20 cellular contexts compared by ENCODE assay signal in genomic region chr2:66875941-66876462, GRCh38.
A peak's percentile ranks its signal among the peaks of the same experiment; 100 is the strongest.
DNase-seq lines count a peak whose midpoint lies in the region; ATAC-seq, FAIRE-seq and TF ChIP-seq lines count a peak whose summit lies in the region.
"Had no signal": no experiment of that assay in that cellular context is flagged by ENCODE, and none has a peak within 500 bp of the region (broad histone marks: within the 10 kb centered on the region; RNA-seq: fewer than 3 reads in every experiment).

No MANE protein-coding gene starts in this region.

- H2BK5ac ChIP-seq in IMR-90 (ENCODE audit: low read depth, low read length, poor library complexity, severe bottlenecking): peak overlapping the region; percentile 74

- in situ Hi-C loops in IMR-90 (cut with MboI; ENCODE audit: low sequenced_read_pairs): no loop called here

- H3K23ac ChIP-seq in IMR-90 (ENCODE audit: low read depth, low read length): peak overlapping the region; percentile 62; the same call in 1 of the 2 replicates

- CTCF ChIA-PET in A549 (lab: Yijun Ruan, JAX): interaction anchor here (1.3 kb wide), 1 partner anchor 446 kb away, joined by 3 read pairs; no protein-coding TSS in a partner anchor
- CTCF ChIA-PET in IMR-90 (lab: Yijun Ruan, JAX): no interaction called here
- CTCF ChIA-PET in Caco-2 (lab: Charles Lee): no interaction called here

- TF ChIP-seq RAD21 in A549 (conservative IDR thresholded peaks at IDR 0.05 in 1 of 2, IDR thresholded peaks at IDR 0.05 in 1 of 2) (no peak), IMR-90 (IDR thresholded peaks at IDR 0.05; ENCODE audit: low read length) (no peak)

- peak overlapping the region; percentile 89; the same call in 1 of the 2 replicates for H3K18ac ChIP-seq in IMR-90 (ENCODE audit: low read depth, low read length)

- no peak overlapping the region for H2AFZ ChIP-seq in IMR-90 (replicated peaks; ENCODE audit: low read length, poor library complexity)
- H2AFZ ChIP-seq in astrocyte (ENCODE audit: low read depth, low read length): no peak overlapping the region

- peak overlapping the region; percentile 69; the same call in 1 of the 2 replicates for H3K4ac ChIP-seq in IMR-90 (ENCODE audit: low read depth, low read length)

- no peak overlapping the region for H3K56ac ChIP-seq in IMR-90 (ENCODE audit: extremely low read depth, insufficient read depth, low read length)

- H3K9me1 ChIP-seq in IMR-90 (ENCODE audit: insufficient read depth, low read length): 0 out of 2 replicates have a peak, but pooled peaks cover 5% of the 10 kb centered on the region

- H3K9me3 ChIP-seq in A549 (no peaks in the 10 kb centered on the region), IMR-90 (ENCODE audit: control insufficient read depth, insufficient read depth, low read length) (no peaks in the 10 kb centered on the region), astrocyte (ENCODE audit: insufficient read depth, low read depth, low read length) (no peaks in the 10 kb centered on the region), Caco-2 (no peaks in the 10 kb centered on the region)
- H3K9me3 ChIP-seq: HAP-1 had no signal

- H3K4me1 ChIP-seq in A549 (no peaks in the 10 kb centered on the region), IMR-90 (ENCODE audit: control insufficient read depth, insufficient read depth, low read length) (peaks cover 16% of the 10 kb centered on the region), astrocyte (ENCODE audit: insufficient read depth, low read length) (peaks cover 13% of the 10 kb centered on the region), rectal smooth muscle tissue (ENCODE audit: control insufficient read depth, insufficient read depth, low read length) (peaks cover 15% of the 10 kb centered on the region), Caco-2 (no peaks in the 10 kb centered on the region)
- H3K4me1 ChIP-seq: HAP-1 had no signal

- H2BK20ac ChIP-seq in IMR-90 (ENCODE audit: low read depth, low read length): peak overlapping the region; percentile 63; the same call in 1 of the 2 replicates

- peak; percentile 32 for FAIRE-seq in A549 (lab: Jason Lieb, UNC)
- FAIRE-seq in astrocyte (lab: Jason Lieb, UNC): peak; percentile 43
- FAIRE-seq: GM12891, GM18507, H54 had no signal

- peak overlapping the region; percentile 87 for H2AK5ac ChIP-seq in IMR-90 (ENCODE audit: low read depth, low read length)

- H2AK9ac ChIP-seq in IMR-90 (replicated peaks; ENCODE audit: low read depth, low read length, poor library complexity): no peak overlapping the region

- H3K4me3 Mint-ChIP-seq in astrocyte (ENCODE audit: unreplicated experiment) (no peak overlapping the region), Caco-2 (ENCODE audit: unreplicated experiment) (no peak overlapping the region)
- H3K4me3 Mint-ChIP-seq: CD4-positive, alpha-beta memory T cell had no signal

- TF ChIP-seq CTCF in A549 (IDR thresholded peaks at IDR 0.05): no peak
- no peak for TF ChIP-seq CTCF in IMR-90 (conservative IDR thresholded peaks at IDR 0.05; ENCODE audit: low read depth, low read length)
- TF ChIP-seq CTCF in astrocyte (IDR thresholded peaks at IDR 0.05; ENCODE audit: insufficient read depth, low read depth, low read length): no peak
- no peak for TF ChIP-seq CTCF in Caco-2 (IDR thresholded peaks at IDR 0.05; ENCODE audit: insufficient read depth in 1 of 2, low read depth in 1 of 2, low read length in 1 of 2, severe bottlenecking in 1 of 2, unreplicated experiment in 1 of 2)

- intact Hi-C loops in IMR-90 (cut with micrococcal nuclease) (no loop called here), Caco-2 (cut with micrococcal nuclease; ENCODE audit: unreplicated experiment) (no loop called here)

- H3K36me3 Mint-ChIP-seq in astrocyte (ENCODE audit: low read depth, unreplicated experiment): no peaks in the 10 kb centered on the region
- no peaks in the 10 kb centered on the region for H3K36me3 Mint-ChIP-seq in Caco-2 (ENCODE audit: insufficient read depth, unreplicated experiment)
- H3K36me3 Mint-ChIP-seq: CD4-positive, alpha-beta memory T cell had no signal

- dilution Hi-C loops in IMR-90 (cut with HindIII; ENCODE audit: low sequenced_read_pairs, unreplicated experiment): no loop called here

- H3K27me3 ChIP-seq in IMR-90 (ENCODE audit: control insufficient read depth, insufficient read depth, low read length) (no peaks in the 10 kb centered on the region), astrocyte (ENCODE audit: insufficient read depth, low read length) (no peaks in the 10 kb centered on the region), rectal smooth muscle tissue (ENCODE audit: control insufficient read depth, insufficient read depth, low read length) (no peaks in the 10 kb centered on the region), Caco-2 (replicated peaks; ENCODE audit: control insufficient read depth, insufficient read depth, low read length) (no peaks in the 10 kb centered on the region)

- peak overlapping the region; percentile 78 for H3K14ac ChIP-seq in IMR-90 (replicated peaks; ENCODE audit: low read depth, low read length)

- no peaks in the 10 kb centered on the region for H4K20me1 ChIP-seq in IMR-90 (ENCODE audit: insufficient read depth, low read length)
- no peaks in the 10 kb centered on the region for H4K20me1 ChIP-seq in astrocyte (ENCODE audit: insufficient read depth, low read length)

- WGBS in A549 (ENCODE audit: missing lambda C conversion rate): 10% methylated on average over 2 of the region's 2 CpGs
- no CpG with 5 or more reads among the region's 2 CpGs for WGBS in IMR-90 (ENCODE audit: extremely low coverage in 2 of 2, insufficient read length in 1 of 2), 2 experiments

- no peak for ATAC-seq in A549
- ATAC-seq in IMR-90 (ENCODE audit: low read depth): no peak

- H3K4me2 ChIP-seq in A549: no peak overlapping the region
- H3K4me2 ChIP-seq in IMR-90 (ENCODE audit: low read depth, low read length): no peak overlapping the region
- no peak overlapping the region for H3K4me2 ChIP-seq in astrocyte (ENCODE audit: low read length)

- H2BK120ac ChIP-seq in IMR-90 (ENCODE audit: low read depth, low read length): peak overlapping the region; percentile 88; the same call in 1 of the 2 replicates

- no peaks in the 10 kb centered on the region for H3K79me2 ChIP-seq in astrocyte (ENCODE audit: insufficient read depth, low read length)

- peaks cover 0 to 4% of the 10 kb centered on the region in 2 experiments; a peak in 2 of 4 replicates for H3K79me1 ChIP-seq in IMR-90 (ENCODE audit: low read depth in 1 of 2, low read length in 2 of 2)

- H3K27me3 Mint-ChIP-seq in astrocyte (ENCODE audit: low read depth, unreplicated experiment) (no peaks in the 10 kb centered on the region), Caco-2 (ENCODE audit: insufficient read depth, unreplicated experiment) (peaks cover 2% of the 10 kb centered on the region)
- H3K27me3 Mint-ChIP-seq: CD4-positive, alpha-beta memory T cell had no signal

- peak overlapping the region in 1 of 2 experiments; percentile 72; a peak in 3 of 4 replicates for H4K8ac ChIP-seq in IMR-90 (ENCODE audit: low read depth in 2 of 2, low read length in 2 of 2)

- no peak for TF ChIP-seq EP300 in A549 (IDR thresholded peaks at IDR 0.05)

- H3K36me3 ChIP-seq in IMR-90 (ENCODE audit: control insufficient read depth, insufficient read depth, low read length) (no peaks in the 10 kb centered on the region), astrocyte (ENCODE audit: insufficient read depth, low read length) (no peaks in the 10 kb centered on the region), rectal smooth muscle tissue (ENCODE audit: control insufficient read depth, insufficient read depth, low read length) (no peaks in the 10 kb centered on the region), Caco-2 (ENCODE audit: control insufficient read depth, insufficient read depth, low read length) (no peaks in the 10 kb centered on the region)
- H3K36me3 ChIP-seq: HAP-1 had no signal

- H3K27ac ChIP-seq in A549: no peak overlapping the region
- no peak overlapping the region; the same call in 1 of the 2 replicates for H3K27ac ChIP-seq in IMR-90 (ENCODE audit: insufficient read depth, low read length)
- H3K27ac ChIP-seq in astrocyte (ENCODE audit: low read depth, low read length): no peak overlapping the region
- peak overlapping the region; percentile 28 for H3K27ac ChIP-seq in rectal smooth muscle tissue (ENCODE audit: low read depth, low read length)
- H3K27ac ChIP-seq: 22Rv1 had no signal

- H3K27ac Mint-ChIP-seq in astrocyte (ENCODE audit: unreplicated experiment): no peak overlapping the region
- H3K27ac Mint-ChIP-seq in Caco-2 (ENCODE audit: unreplicated experiment): no peak overlapping the region
- H3K27ac Mint-ChIP-seq: CD4-positive, alpha-beta memory T cell had no signal

- peak overlapping the region; percentile 88; the same call in 2 of the 3 replicates for H2BK15ac ChIP-seq in IMR-90 (ENCODE audit: low read depth, low read length)

- H3K9me3 Mint-ChIP-seq in astrocyte (ENCODE audit: unreplicated experiment) (no peaks in the 10 kb centered on the region), Caco-2 (ENCODE audit: unreplicated experiment) (no peaks in the 10 kb centered on the region)

- TF ChIP-seq POLR2A in A549 (IDR thresholded peaks at IDR 0.05; ENCODE audit: low read length) (no peak), IMR-90 (IDR thresholded peaks at IDR 0.05; ENCODE audit: low read depth, low read length) (no peak)

- H4K91ac ChIP-seq in IMR-90 (ENCODE audit: insufficient read depth, low read depth, low read length): peak overlapping the region; percentile 69; the same call in 1 of the 2 replicates

- no peak overlapping the region for H3K4me3 ChIP-seq in A549
- H3K4me3 ChIP-seq in IMR-90 (ENCODE audit: insufficient read depth, low read depth, low read length): no peak overlapping the region
- no peak overlapping the region for H3K4me3 ChIP-seq in astrocyte (ENCODE audit: insufficient read depth, low read depth, low read length)
- no peak overlapping the region for H3K4me3 ChIP-seq in rectal smooth muscle tissue (ENCODE audit: low read length)
- no peak overlapping the region for H3K4me3 ChIP-seq in Caco-2 (ENCODE audit: low read depth, low read length)
- H3K4me3 ChIP-seq: HAP-1 had no signal

- H3K4me1 Mint-ChIP-seq in astrocyte (ENCODE audit: low read depth, unreplicated experiment): peaks cover 25% of the 10 kb centered on the region
- H3K4me1 Mint-ChIP-seq in Caco-2 (ENCODE audit: low read depth, unreplicated experiment): no peaks in the 10 kb centered on the region
- H3K4me1 Mint-ChIP-seq: CD4-positive, alpha-beta memory T cell had no signal

- POLR2A ChIA-PET in A549 (lab: Yijun Ruan, JAX) (no interaction called here), IMR-90 (lab: Charles Lee; ENCODE audit: unreplicated experiment) (no interaction called here), Caco-2 (lab: Charles Lee) (no interaction called here)

- no peak overlapping the region; the same call in 1 of the 2 replicates for H3K9ac ChIP-seq in IMR-90 (ENCODE audit: low read depth, low read length)
- H3K9ac ChIP-seq in astrocyte (ENCODE audit: low read length): no peak overlapping the region
- H3K9ac ChIP-seq in rectal smooth muscle tissue (ENCODE audit: low read length): no peak overlapping the region

- peak overlapping the region; percentile 93; the same call in 1 of the 2 replicates for H4K5ac ChIP-seq in IMR-90 (ENCODE audit: low read depth, low read length)

- BruUV-seq in IMR-90 (replicated peaks; lab: Mats Ljungman, UMichigan) (no TSS peak), Caco-2 (replicated peaks; lab: Mats Ljungman, UMichigan) (no TSS peak)

- DNase-seq in A549 (ENCODE audit: low read depth in 1 of 2, low spot score in 1 of 2) (no peak), IMR-90 (peak; percentile 58), astrocyte (ENCODE audit: low read depth) (no peak), NCI-H2196 (lab: John Stamatoyannopoulos, UW; ENCODE audit: unreplicated experiment) (no peak), glomerular visceral epithelial cell (ENCODE audit: extremely low spot score) (no peak), Caco-2 (no peak), putamen (ENCODE audit: low spot score) (no peak)
- DNase-seq: C1 segment of cervical spinal cord; CD4-positive, alpha-beta memory T cell; DMS 273 treated with DMSO at 0.1 percent for 48 hours; DMS79; EL; GDM1; GOT3 had no signal
